Comparison of ENCODE assay signal across 26 cellular contexts in the genomic region with DNA sequence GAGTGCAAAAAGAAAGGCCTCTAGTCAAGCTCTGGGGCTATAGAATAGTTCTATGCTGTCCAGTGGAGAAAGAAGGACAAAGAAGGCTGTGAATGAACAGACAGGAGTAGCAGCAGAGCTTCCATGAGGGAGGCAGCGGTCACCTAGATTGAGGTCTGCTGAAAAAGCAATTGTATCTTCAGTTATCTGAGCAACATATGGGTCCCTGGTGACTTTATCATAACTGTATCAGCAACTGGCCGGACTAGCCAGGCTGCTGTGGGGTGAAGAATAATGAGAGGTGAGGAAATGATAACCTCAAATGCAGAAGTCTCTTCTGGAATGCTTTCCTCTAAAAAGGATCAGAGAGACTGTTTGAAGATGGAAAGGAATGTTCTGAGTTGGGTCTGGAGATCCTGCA.
"Had no signal": no experiment of that assay in that cellular context is flagged by ENCODE, and none has a peak within 500 bp of the region (broad histone marks: within the 10 kb centered on the region; RNA-seq: fewer than 3 reads in every experiment).

No MANE protein-coding gene starts in this region.

- H3K36me3 ChIP-seq: left lung, lower lobe of right lung, right lobe of liver, stomach, thyroid gland, transverse colon, upper lobe of left lung had no signal

- H3K27ac ChIP-seq: left lung, lower lobe of right lung, parathyroid adenoma, psoas muscle, right lobe of liver, stomach, testis, thyroid gland, transverse colon, upper lobe of left lung had no signal

- H3K4me3 ChIP-seq: left lung, lower lobe of right lung, mucosa of descending colon, psoas muscle, right lobe of liver, stomach, testis, thyroid gland, transverse colon, upper lobe of left lung had no signal

- ATAC-seq: left colon; left lung; lower lobe of right lung; mucosa of descending colon; naive thymus-derived CD4-positive, alpha-beta T cell; psoas muscle; right lobe of liver; stimulated activated naive B cell treated with anti-CD40 and anti-IgM and Interleukin-4, amounts not matched to agents 10 μg/mL and 1 μg/mL and 100 μg/mL, for 72 hours; stimulated activated naive CD8-positive, alpha-beta T cell treated with anti-CD3 and anti-CD28 coated beads, Interleukin-15, Interleukin-2, amounts not matched to agents 100 U/mL and 50 U/mL, for 24 hours had no signal

- H3K9me3 ChIP-seq: left lung, lower lobe of right lung, mucosa of descending colon, psoas muscle, right lobe of liver, testis, thyroid gland, transverse colon, upper lobe of left lung had no signal

- H3K27me3 ChIP-seq: left lung, right lobe of liver, stomach, testis, thyroid gland, transverse colon, upper lobe of left lung had no signal

- H2AFZ ChIP-seq: parathyroid adenoma had no signal

- DNase-seq: hippocampal formation; kidney; left colon; left lung; lower lobe of right lung; mammary epithelial cell; mesendoderm; midbrain; mucosa of descending colon; naive thymus-derived CD4-positive, alpha-beta T cell; nucleus accumbens; psoas muscle; right lobe of liver; stimulated activated CD4-positive, alpha-beta T cell treated with anti-CD3 and anti-CD28 coated beads, Interleukin-12 subunit alpha, Interleukin-12 subunit beta, amount 100 ng/mL, for 4 hours; stimulated activated CD4-positive, alpha-beta T cell treated with anti-CD3 and anti-CD28 coated beads, Interleukin-15, amount 100 ng/mL, for 24 hours; stimulated activated CD4-positive, alpha-beta T cell treated with anti-CD3 and anti-CD28 coated beads, Interleukin-2, amount 100 ng/mL, for 24 hours; stimulated activated CD4-positive, alpha-beta T cell treated with anti-CD3 and anti-CD28 coated beads, Interleukin-4, amount 100 ng/mL, for 1 hour; stimulated activated naive B cell treated with anti-CD40 and anti-IgM and Interleukin-4, amounts not matched to agents 10 μg/mL and 1 μg/mL and 100 μg/mL, for 72 hours; stimulated activated naive CD8-positive, alpha-beta T cell treated with anti-CD3 and anti-CD28 coated beads, Interleukin-15, Interleukin-2, amounts not matched to agents 100 U/mL and 50 U/mL, for 24 hours; stomach; testis; thyroid gland; transverse colon; upper lobe of left lung had no signal

- H3K79me2 ChIP-seq: parathyroid adenoma had no signal

- H3K4me1 ChIP-seq: left lung, lower lobe of right lung, parathyroid adenoma, psoas muscle, right lobe of liver, stomach, testis, thyroid gland, transverse colon, upper lobe of left lung had no signal

- H3K9ac ChIP-seq: parathyroid adenoma had no signal

- FAIRE-seq: kidney, urothelium cell line had no signal
